Comparison of ENCODE assay signal across 17 cellular contexts in the genomic region with DNA sequence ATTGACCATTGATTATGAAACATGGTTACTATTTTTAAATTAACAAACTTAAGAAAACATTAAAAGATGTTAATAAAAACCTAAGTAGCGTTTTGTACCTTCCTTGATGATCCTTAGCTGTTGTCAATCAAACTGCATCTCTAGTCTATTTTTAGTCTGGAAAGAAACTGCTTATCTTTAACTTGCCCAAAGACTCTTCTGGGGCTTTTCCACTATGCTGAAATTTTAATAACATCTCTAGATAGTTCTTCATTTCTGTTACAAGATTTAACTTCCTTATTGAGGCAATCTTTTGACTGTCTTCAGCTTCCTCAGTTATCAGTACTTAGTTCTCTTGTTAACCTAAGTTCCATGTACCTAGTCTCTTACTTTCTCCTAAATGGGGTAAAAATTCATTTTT.
"Had no signal": no experiment of that assay in that cellular context is flagged by ENCODE, and none has a peak within 500 bp of the region (broad histone marks: within the 10 kb centered on the region; RNA-seq: fewer than 3 reads in every experiment).

No MANE protein-coding gene starts in this region.

- H3K36me3 ChIP-seq: ascending aorta, esophagus muscularis mucosa, uterus had no signal

- DNase-seq: activated CD4-positive, alpha-beta T cell treated with anti-CD3 and anti-CD28 coated beads, Interleukin-2, amount 10 ng/mL, durations not matched to agents 7 days and 5 days; activated CD4-positive, CD25-positive, alpha-beta regulatory T cell; activated CD8-positive, alpha-beta memory T cell treated with anti-CD3 and anti-CD28 coated beads for 24 hours; activated naive CD4-positive, alpha-beta T cell treated with Interleukin-2 at 50 U/mL for 16 hours; activated naive CD8-positive, alpha-beta T cell treated with anti-CD3 and anti-CD28 coated beads, Interleukin-2, amount 50 U/mL, for 24 hours; head of caudate nucleus; mucosa of descending colon; psoas muscle; stimulated activated CD4-positive, alpha-beta T cell treated with anti-CD3 and anti-CD28 coated beads, Interleukin-2, amount 100 ng/mL, for 48 hours; stimulated activated CD8-positive, alpha-beta memory T cell treated with anti-CD3 and anti-CD28 coated beads, Interleukin-4, amount 100 ng/mL, for 48 hours; T1000; uterus had no signal

- H3K27ac ChIP-seq: ascending aorta, esophagus muscularis mucosa, psoas muscle, uterus had no signal

- H3K27me3 ChIP-seq: ascending aorta, esophagus muscularis mucosa, uterus had no signal

- H3K27ac Mint-ChIP-seq: activated CD4-positive, alpha-beta T cell treated with anti-CD3 and anti-CD28 coated beads, Interleukin-2, amount 10 ng/mL, durations not matched to agents 7 days and 5 days; activated naive CD8-positive, alpha-beta T cell treated with anti-CD3 and anti-CD28 coated beads, Interleukin-2, amount 50 U/mL, for 24 hours had no signal

- H3K4me3 ChIP-seq: ascending aorta, esophagus muscularis mucosa, mucosa of descending colon, psoas muscle, uterus had no signal

- H3K27me3 Mint-ChIP-seq: activated CD4-positive, alpha-beta T cell treated with anti-CD3 and anti-CD28 coated beads, Interleukin-2, amount 10 ng/mL, durations not matched to agents 7 days and 5 days; activated naive CD8-positive, alpha-beta T cell treated with anti-CD3 and anti-CD28 coated beads, Interleukin-2, amount 50 U/mL, for 24 hours; natural killer cell treated with Interleukin-12 subunit alpha and Interleukin-12 subunit beta and Interleukin-15 and Interleukin-18, amount 100 ng/mL, for 72 hours; stimulated activated naive CD8-positive, alpha-beta T cell treated with anti-CD3 and anti-CD28 coated beads, Interleukin-15, Interleukin-2, amounts not matched to agents 100 ng/mL and 50 ng/mL, for 24 hours had no signal

- H3K4me3 Mint-ChIP-seq: activated CD4-positive, alpha-beta T cell treated with anti-CD3 and anti-CD28 coated beads, Interleukin-2, amount 10 ng/mL, durations not matched to agents 7 days and 5 days; activated naive CD8-positive, alpha-beta T cell treated with anti-CD3 and anti-CD28 coated beads, Interleukin-2, amount 50 U/mL, for 24 hours; natural killer cell treated with Interleukin-12 subunit alpha and Interleukin-12 subunit beta and Interleukin-15 and Interleukin-18, amount 100 ng/mL, for 72 hours; stimulated activated naive CD8-positive, alpha-beta T cell treated with anti-CD3 and anti-CD28 coated beads, Interleukin-15, Interleukin-2, amounts not matched to agents 100 ng/mL and 50 ng/mL, for 24 hours had no signal

- H3K4me1 ChIP-seq: ascending aorta, psoas muscle, uterus had no signal

- H3K9me3 ChIP-seq: ascending aorta, esophagus muscularis mucosa, mucosa of descending colon, psoas muscle, uterus had no signal

- H3K9me3 Mint-ChIP-seq: activated CD4-positive, alpha-beta T cell treated with anti-CD3 and anti-CD28 coated beads, Interleukin-2, amount 10 ng/mL, durations not matched to agents 7 days and 5 days; activated naive CD8-positive, alpha-beta T cell treated with anti-CD3 and anti-CD28 coated beads, Interleukin-2, amount 50 U/mL, for 24 hours; natural killer cell treated with Interleukin-12 subunit alpha and Interleukin-12 subunit beta and Interleukin-15 and Interleukin-18, amount 100 ng/mL, for 72 hours; stimulated activated naive CD8-positive, alpha-beta T cell treated with anti-CD3 and anti-CD28 coated beads, Interleukin-15, Interleukin-2, amounts not matched to agents 100 ng/mL and 50 ng/mL, for 24 hours had no signal

- H3K36me3 Mint-ChIP-seq: natural killer cell treated with Interleukin-12 subunit alpha and Interleukin-12 subunit beta and Interleukin-15 and Interleukin-18, amount 100 ng/mL, for 72 hours had no signal

- ATAC-seq: activated naive CD8-positive, alpha-beta T cell treated with anti-CD3 and anti-CD28 coated beads, Interleukin-2, amount 50 U/mL, for 24 hours; mucosa of descending colon; natural killer cell treated with Interleukin-12 subunit alpha and Interleukin-12 subunit beta and Interleukin-15 and Interleukin-18, amount 100 ng/mL, for 72 hours; psoas muscle; sciatic nerve had no signal
